Comparison of ENCODE assay signal across 8 cellular contexts in the genomic region with DNA sequence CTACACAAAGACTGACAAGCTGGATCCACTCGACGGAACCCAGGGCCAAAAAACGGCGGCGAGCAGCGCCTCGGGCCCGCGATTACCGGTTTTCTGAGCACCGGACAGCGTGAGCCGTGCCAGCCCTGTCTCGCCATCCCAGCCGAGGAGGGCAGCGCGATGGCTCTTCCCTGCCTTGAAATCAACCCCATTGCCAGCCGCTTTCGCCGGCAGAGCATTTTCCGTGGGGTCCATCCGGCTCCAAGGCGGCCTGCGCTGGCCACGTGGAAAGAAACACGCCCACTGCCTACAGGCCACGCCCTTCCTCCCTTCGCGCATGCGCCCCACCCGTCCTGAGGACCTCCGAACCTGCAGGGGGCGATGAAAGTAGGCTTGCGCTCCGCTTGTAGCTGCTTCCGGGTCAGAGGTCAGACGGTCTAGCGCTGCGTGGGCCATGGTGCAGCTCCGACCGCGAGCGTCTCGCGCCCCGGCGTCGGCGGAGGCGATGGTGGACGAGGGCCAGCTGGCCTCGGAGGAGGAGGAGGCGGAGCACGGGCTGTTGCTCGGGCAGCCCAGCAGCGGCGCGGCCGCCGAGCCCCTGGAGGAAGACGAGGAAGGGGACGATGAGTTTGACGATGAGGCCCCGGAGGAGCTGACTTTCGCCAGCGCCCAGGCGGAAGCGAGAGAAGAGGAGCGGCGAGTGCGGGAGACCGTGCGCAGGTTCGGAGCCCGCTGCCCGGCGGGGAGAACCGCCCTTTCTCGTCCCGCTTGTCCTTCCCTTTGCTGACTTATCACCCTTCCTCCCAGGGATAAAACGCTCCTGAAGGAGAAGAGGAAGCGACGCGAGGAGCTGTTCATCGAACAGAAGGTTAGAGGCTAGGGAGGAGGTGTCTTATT. TPM values are rescaled to one million over a fixed set of nuclear protein-coding genes. Genes with fewer than 3 reads are reported as not detected.
DNase-seq lines count a peak whose midpoint lies in the region; ATAC-seq and TF ChIP-seq lines count a peak whose summit lies in the region.

A gene (plus strand): TSS at position 410 of the 876 bp plus-strand sequence. CDS start 24 bp downstream, at position 434.

- peak within 1 kb of the TSS; percentile 97 for H3K27ac Mint-ChIP-seq in activated naive CD8-positive, alpha-beta T cell treated with anti-CD3 and anti-CD28 coated beads, Interleukin-2, amount 50 U/mL, for 24 hours

- H2BK12ac ChIP-seq in trophoblast cell (ENCODE audit: low read length) = no peak within 1 kb of the TSS

- ATAC-seq in HG02759 (IDR thresholded peaks at IDR 0.05; ENCODE audit: unreplicated experiment) = peak; percentile 89
- ATAC-seq in activated naive CD8-positive, alpha-beta T cell treated with anti-CD3 and anti-CD28 coated beads, Interleukin-2, amount 50 U/mL, for 24 hours = peak; percentile 95

- no CpG with 5 or more reads among the region's 85 CpGs for WGBS in trophoblast cell (ENCODE audit: extremely low coverage, insufficient coverage, insufficient read length)
- 0 to 1% methylated on average over 2 to 67 of the region's 85 CpGs for WGBS in transverse colon (ENCODE audit: low coverage in 1 of 2), 2 donors

- H3K9me3 Mint-ChIP-seq in activated naive CD8-positive, alpha-beta T cell treated with anti-CD3 and anti-CD28 coated beads, Interleukin-2, amount 50 U/mL, for 24 hours = no peaks in the 10 kb centered on the region

- peak within 1 kb of the TSS; percentile 88 for H3K4me3 ChIP-seq in cardiac muscle cell
- peak within 1 kb of the TSS; percentile 91 for H3K4me3 ChIP-seq in trophoblast cell (ENCODE audit: low read depth, low read length)
- H3K4me3 ChIP-seq in transverse colon = peak within 1 kb of the TSS; percentile 61 to 91 (median 71)

- H3K27ac ChIP-seq in cardiac muscle cell = peak within 1 kb of the TSS; percentile 81
- H3K27ac ChIP-seq in trophoblast cell (ENCODE audit: low read depth, low read length) = peak within 1 kb of the TSS; percentile 77
- H3K27ac ChIP-seq in transverse colon = peak within 1 kb of the TSS; percentile 91 to 95 (median 94)

- peaks cover 40% of the 10 kb centered on the region for H3K4me1 ChIP-seq in cardiac muscle cell (ENCODE audit: low read depth)
- H3K4me1 ChIP-seq in trophoblast cell (ENCODE audit: control insufficient read depth in 1 of 2, insufficient read depth in 2 of 2, low read length in 2 of 2) = peaks cover 0 to 3% of the 10 kb centered on the region in 2 experiments
- H3K4me1 ChIP-seq in transverse colon = peaks cover 0 to 25% (median 17%) of the 10 kb centered on the region in 4 donors

- H3K4me3 Mint-ChIP-seq in activated naive CD8-positive, alpha-beta T cell treated with anti-CD3 and anti-CD28 coated beads, Interleukin-2, amount 50 U/mL, for 24 hours = peak within 1 kb of the TSS; percentile 99

- TF ChIP-seq EP300 in transverse colon (IDR thresholded peaks at IDR 0.05; ENCODE audit: low read depth) = no peak

- DNase-seq in NCI-H1417 (lab: John Stamatoyannopoulos, UW) = peak; percentile 97 to 98 (median 98)
- DNase-seq in SW 1271 (lab: John Stamatoyannopoulos, UW) = peak; percentile 95 to 96
- DNase-seq in activated naive CD8-positive, alpha-beta T cell treated with anti-CD3 and anti-CD28 coated beads, Interleukin-2, amount 50 U/mL, for 24 hours = peak; percentile 99
- DNase-seq in cardiac muscle cell (ENCODE audit: low read depth in 1 of 2, low spot score in 1 of 2) = peak; percentile 99
- DNase-seq in trophoblast cell = peak; percentile 97 to 99
- DNase-seq in transverse colon = peak; percentile 98

- in situ Hi-C loops in transverse colon (cut with MboI; ENCODE audit: low pct_ligation_motif_present in 1 of 4, low pct_unique_long_range_greater_than_20kb in 1 of 4, low sequenced_read_pairs in 3 of 4) = no loop called here

- H3K4me2 ChIP-seq in trophoblast cell (ENCODE audit: low read length) = peak within 1 kb of the TSS; percentile 93

- H3K18ac ChIP-seq in trophoblast cell (ENCODE audit: low read length) = peak within 1 kb of the TSS; percentile 84

- H3K36me3 Mint-ChIP-seq in activated naive CD8-positive, alpha-beta T cell treated with anti-CD3 and anti-CD28 coated beads, Interleukin-2, amount 50 U/mL, for 24 hours (ENCODE audit: low read depth) = peaks cover 46% of the 10 kb centered on the region

- H4K8ac ChIP-seq in trophoblast cell (ENCODE audit: low read depth, low read length) = peak within 1 kb of the TSS; percentile 95

- peak within 1 kb of the TSS; percentile 82 for H4K91ac ChIP-seq in trophoblast cell (ENCODE audit: low read depth, low read length)

- peaks cover 13% of the 10 kb centered on the region for H3K79me2 ChIP-seq in trophoblast cell (ENCODE audit: control insufficient read depth, insufficient read depth, low read length, poor library complexity)

- peak within 1 kb of the TSS; percentile 29 for H2BK5ac ChIP-seq in trophoblast cell (ENCODE audit: low read depth, low read length, poor library complexity)

- H3K36me3 ChIP-seq in cardiac muscle cell (peaks cover 28% of the 10 kb centered on the region), trophoblast cell (ENCODE audit: control insufficient read depth in 1 of 2, insufficient read depth in 2 of 2, low read length in 2 of 2) (peaks cover 8 to 19% of the 10 kb centered on the region in 2 experiments), transverse colon (peaks cover 0 to 18% (median 10%) of the 10 kb centered on the region in 4 donors)

- peak within 1 kb of the TSS; percentile 86 for H3K14ac ChIP-seq in trophoblast cell (ENCODE audit: low read length)

- no peak within 1 kb of the TSS for H3K23ac ChIP-seq in trophoblast cell (ENCODE audit: low read length)

- intact Hi-C loops in transverse colon (cut with DNase I; ENCODE audit: low total_unique reads) = loop anchor here (2.0 to 10.0 kb wide), 2 partner anchors 96 to 150 kb away; a partner anchor contains a TSS

- H2AK5ac ChIP-seq in trophoblast cell (ENCODE audit: low read length) = no peak within 1 kb of the TSS

- H4K12ac ChIP-seq in trophoblast cell (ENCODE audit: low read depth, low read length) = peak within 1 kb of the TSS; percentile 89

- peak within 1 kb of the TSS; percentile 82 for H3K4ac ChIP-seq in trophoblast cell (ENCODE audit: low read depth, low read length)

- H3K27me3 ChIP-seq in cardiac muscle cell (no peaks in the 10 kb centered on the region), trophoblast cell (ENCODE audit: insufficient read depth, low read length) (no peaks in the 10 kb centered on the region), transverse colon (no peaks in the 10 kb centered on the region)

- H3K4me1 Mint-ChIP-seq in activated naive CD8-positive, alpha-beta T cell treated with anti-CD3 and anti-CD28 coated beads, Interleukin-2, amount 50 U/mL, for 24 hours = peaks cover 51% of the 10 kb centered on the region

- peak within 1 kb of the TSS; percentile 89 for H2AFZ ChIP-seq in trophoblast cell (ENCODE audit: insufficient read depth, low read length, poor library complexity)

- H3K27me3 Mint-ChIP-seq in activated naive CD8-positive, alpha-beta T cell treated with anti-CD3 and anti-CD28 coated beads, Interleukin-2, amount 50 U/mL, for 24 hours = peaks cover 2% of the 10 kb centered on the region

- peak; percentile 93 for TF ChIP-seq POLR2A in transverse colon (IDR thresholded peaks at IDR 0.05)

- peaks cover 9% of the 10 kb centered on the region for H3K79me1 ChIP-seq in trophoblast cell (ENCODE audit: low read length)

- TF ChIP-seq CTCF in GM12873 (IDR thresholded peaks at IDR 0.05; ENCODE audit: insufficient read depth, low read depth, low read length, missing control alignments) (peak; percentile 97), cardiac muscle cell (IDR thresholded peaks at IDR 0.05; ENCODE audit: low read depth, low read length) (peak; percentile 90), transverse colon (IDR thresholded peaks at IDR 0.05) (peak; percentile 69 to 98 (median 91))

- peak within 1 kb of the TSS; percentile 91 for H3K9ac ChIP-seq in trophoblast cell (ENCODE audit: low read length)

- H2BK120ac ChIP-seq in trophoblast cell (ENCODE audit: insufficient read depth, low read length, poor library complexity) = peak within 1 kb of the TSS; percentile 69

- H3K9me3 ChIP-seq in cardiac muscle cell (ENCODE audit: low read depth) (no peaks in the 10 kb centered on the region), trophoblast cell (ENCODE audit: insufficient read depth, low read depth, low read length) (no peaks in the 10 kb centered on the region), transverse colon (no peaks in the 10 kb centered on the region)

RNA-seq across cellular contexts. Expression of the gene that starts here (rescaled TPM):
- 109 and 154 TPM in 2 replicates for total RNA-seq in cardiac muscle cell
- 107 and 144 TPM in 2 replicates for polyA plus RNA-seq in cardiac muscle cell
- polyA plus RNA-seq in trophoblast cell (2013) = 86.9 and 87.2 TPM in 2 replicates
- 100 to 1,000 TPM in 1 of 4 donors, 10 to 100 TPM in 3; 44.1 to 159 (median 86.6) TPM for total RNA-seq in transverse colon

Comparison
In these comparisons a context has a peak if more than half of its experiments do, and no peak if none do; other contexts are left out.
1. Peak in every context shown above with its lines: DNase-seq, ATAC-seq, H3K4me3 ChIP-seq and H3K27ac ChIP-seq.